In genomic region chr20:58174708-58175287, GRCh38 we compare ENCODE assay signal across 1 cellular context.
TF ChIP-seq lines count a peak whose summit lies in the region.

No MANE protein-coding gene starts in this region.

TF ChIP-seq in H1, 55 proteins besides CTCF, POLR2A, EP300 and RAD21 (continued from another document):
- TF ChIP-seq CBX8 (IDR thresholded peaks at IDR 0.05; ENCODE audit: borderline replicate concordance, low read depth, low read length) (no peak), PHF8 (conservative IDR thresholded peaks at IDR 0.05; ENCODE audit: low read depth, low read length) (no peak), CREB1 (IDR thresholded peaks at IDR 0.05) (no peak), SIRT6 (IDR thresholded peaks at IDR 0.05; ENCODE audit: low read length) (no peak), ASH2L (IDR thresholded peaks at IDR 0.05; ENCODE audit: low read length) (no peak), SP2 (IDR thresholded peaks at IDR 0.05; ENCODE audit: low read length) (no peak), CBX5 (IDR thresholded peaks at IDR 0.05; ENCODE audit: low read depth, low read length) (no peak), ZNF274 (IDR thresholded peaks at IDR 0.05; ENCODE audit: borderline replicate concordance, extremely low read depth, low read length) (no peak), EGR1 (IDR thresholded peaks at IDR 0.05; ENCODE audit: borderline replicate concordance, low read depth, low read length) (no peak), RXRA (IDR thresholded peaks at IDR 0.05; ENCODE audit: insufficient read depth, low read depth, low read length) (no peak), TBP (IDR thresholded peaks at IDR 0.05; ENCODE audit: low read depth, low read length) (no peak), BCL11A (IDR thresholded peaks at IDR 0.05; ENCODE audit: low read depth in 2 of 2, low read length in 2 of 2) (no peak), KDM1A (IDR thresholded peaks at IDR 0.05; ENCODE audit: borderline replicate concordance, low read length) (no peak), BRCA1 (IDR thresholded peaks at IDR 0.05; ENCODE audit: low read depth, low read length) (no peak), ATF2 (IDR thresholded peaks at IDR 0.05; ENCODE audit: low read length) (no peak), SUZ12 (IDR thresholded peaks at IDR 0.05; ENCODE audit: low read length) (no peak)
